ENCODE assay signal across 20 cellular contexts in genomic region chr9:111008148-111009075, GRCh38. TPM values are rescaled to one million over a fixed set of nuclear protein-coding genes. Genes with fewer than 3 reads are reported as not detected.
A peak's percentile ranks its signal among the peaks of the same experiment; 100 is the strongest.
DNase-seq lines count a peak whose midpoint lies in the region; ATAC-seq, FAIRE-seq and TF ChIP-seq lines count a peak whose summit lies in the region.
"Had no signal": no experiment of that assay in that cellular context is flagged by ENCODE, and none has a peak within 500 bp of the region (broad histone marks: within the 10 kb centered on the region; RNA-seq: fewer than 3 reads in every experiment).

No MANE protein-coding gene starts in this region.

- TF ChIP-seq CTCF in kidney (IDR thresholded peaks at IDR 0.05; ENCODE audit: borderline replicate concordance, extremely low read depth, insufficient read depth), result no peak

- H3K4me3 ChIP-seq in kidney (ENCODE audit: low read length in 2 of 2), result peak overlapping the region in 1 of 2 donors; percentile 30

- peak; percentile 34 for DNase-seq in ELR (ENCODE audit: low read depth)
- DNase-seq in NCI-H226, result peak; percentile 14
- DNase-seq in kidney, result no peak
- peak; percentile 93 for DNase-seq in renal cortical epithelial cell (ENCODE audit: low read depth)
- DNase-seq in NCI-H1436 treated with DMSO at 0.1 percent for 48 hours (lab: John Stamatoyannopoulos, UW), result no peak
- no peak for DNase-seq in GM19239 (ENCODE audit: insufficient read length, low spot score)
- DNase-seq: BE2C; CD4-positive, alpha-beta T cell; DMS79; GF-D8; GOT3; MV-4-11; NCI-H1417; NCI-H1930; NCI-H2171; NCI-H446 treated with DMSO at 0.1 percent for 48 hours had no signal

- H3K9ac ChIP-seq in kidney (ENCODE audit: low read length in 2 of 2), result no peak overlapping the region

- H3K36me3 ChIP-seq in kidney (ENCODE audit: control insufficient read depth in 1 of 2, insufficient read depth in 2 of 2, low read length in 2 of 2), result no peaks in the 10 kb centered on the region
- H3K36me3 ChIP-seq: BE2C had no signal

- intact Hi-C loops in kidney (cut with DNase I), result no loop called here

- FAIRE-seq in kidney (lab: Jason Lieb, UNC), result peak; percentile 25
- no peak for FAIRE-seq in GM19239 (lab: Jason Lieb, UNC)
- FAIRE-seq: GM12892 had no signal

- H3K9me3 ChIP-seq in kidney (ENCODE audit: control insufficient read depth in 1 of 2, low read length in 2 of 2), result no peaks in the 10 kb centered on the region
- H3K9me3 ChIP-seq: BE2C had no signal

- no peak overlapping the region for H3K27ac ChIP-seq in kidney (ENCODE audit: low read depth in 2 of 2, low read length in 2 of 2)
- H3K27ac ChIP-seq: RWPE1 had no signal

- H3K4me1 ChIP-seq in kidney (ENCODE audit: control insufficient read depth in 1 of 2, insufficient read depth in 1 of 2, low read depth in 1 of 2, low read length in 2 of 2), result no peaks in the 10 kb centered on the region

- ATAC-seq in GM18520 (IDR thresholded peaks at IDR 0.05; ENCODE audit: unreplicated experiment), result no peak
- no peak for ATAC-seq in HG02870 (IDR thresholded peaks at IDR 0.05; ENCODE audit: unreplicated experiment)

RNA-seq across cellular contexts. Expression of gene LPAR1, which starts 29.9 kb away (rescaled TPM):
- total RNA-seq in kidney (28.2 TPM), renal cortical epithelial cell (9.4 and 16.4 TPM in 2 replicates)
- polyA plus RNA-seq in kidney (ENCODE audit: insufficient read depth, low read depth, low replicate concordance), result 2.9 TPM
- total RNA-seq: CD4-positive, alpha-beta T cell had no signal

Comparison
In these comparisons a context has a peak if more than half of its experiments do, and no peak if none do; other contexts are left out.
1. DNase-seq: peak in ELR (single experiment), NCI-H226 (single experiment) and renal cortical epithelial cell (single experiment); none in kidney (single experiment), NCI-H1436 treated with DMSO at 0.1 percent for 48 hours (single experiment) and GM19239 (single experiment).